In genomic region chr1:14369526-14370213, GRCh38 we compare ENCODE assay signal across 18 cellular contexts.
"Had no signal": no experiment of that assay in that cellular context is flagged by ENCODE, and none has a peak within 500 bp of the region (broad histone marks: within the 10 kb centered on the region; RNA-seq: fewer than 3 reads in every experiment).

No MANE protein-coding gene starts in this region.

- ATAC-seq: activated CD8-positive, alpha-beta T cell treated with anti-CD3 and anti-CD28 coated beads for 36 hours; activated T-cell treated with anti-CD3 and anti-CD28 coated beads, Interleukin-2, amount 50 U/mL, for 4 hours; lower lobe of right lung; stimulated activated naive CD8-positive, alpha-beta T cell treated with anti-CD3 and anti-CD28 coated beads, Interleukin-15, Interleukin-2, amounts not matched to agents 100 U/mL and 50 U/mL, for 24 hours; T-helper 17 cell had no signal

- H3K4me3 ChIP-seq: colonic mucosa, esophagus muscularis mucosa, lower lobe of right lung had no signal

- H3K4me3 Mint-ChIP-seq: activated CD8-positive, alpha-beta T cell treated with anti-CD3 and anti-CD28 coated beads for 36 hours; activated naive CD4-positive, alpha-beta T cell treated with anti-CD3 and anti-CD28 coated beads, Interleukin-2, amount 50 U/mL, for 24 hours; activated T-cell treated with anti-CD3 and anti-CD28 coated beads, Interleukin-2, amount 50 U/mL, for 4 hours; immature natural killer cell; mesothelial cell of epicardium; T-helper 17 cell had no signal

- H3K9me3 Mint-ChIP-seq: activated CD8-positive, alpha-beta T cell treated with anti-CD3 and anti-CD28 coated beads for 36 hours; activated naive CD4-positive, alpha-beta T cell treated with anti-CD3 and anti-CD28 coated beads, Interleukin-2, amount 50 U/mL, for 24 hours; activated T-cell treated with anti-CD3 and anti-CD28 coated beads, Interleukin-2, amount 50 U/mL, for 4 hours; mesothelial cell of epicardium had no signal

- H3K9ac ChIP-seq: parathyroid adenoma had no signal

- H3K27ac ChIP-seq: colonic mucosa, esophagus muscularis mucosa, lower lobe of right lung, neutrophil, parathyroid adenoma, WERI-Rb-1 had no signal

- H3K36me3 Mint-ChIP-seq: activated naive CD4-positive, alpha-beta T cell treated with anti-CD3 and anti-CD28 coated beads, Interleukin-2, amount 50 U/mL, for 24 hours; immature natural killer cell; mesothelial cell of epicardium had no signal

- H3K9me3 ChIP-seq: colonic mucosa, esophagus muscularis mucosa, lower lobe of right lung, neutrophil had no signal

- H3K27me3 ChIP-seq: colonic mucosa had no signal

- H3K4me1 Mint-ChIP-seq: activated naive CD4-positive, alpha-beta T cell treated with anti-CD3 and anti-CD28 coated beads, Interleukin-2, amount 50 U/mL, for 24 hours; immature natural killer cell; T-helper 17 cell had no signal

- H3K4me1 ChIP-seq: colonic mucosa, parathyroid adenoma had no signal

- H3K36me3 ChIP-seq: colonic mucosa, esophagus muscularis mucosa, lower lobe of right lung, neutrophil, WERI-Rb-1 had no signal

- H3K27ac Mint-ChIP-seq: activated CD8-positive, alpha-beta T cell treated with anti-CD3 and anti-CD28 coated beads for 36 hours; activated naive CD4-positive, alpha-beta T cell treated with anti-CD3 and anti-CD28 coated beads, Interleukin-2, amount 50 U/mL, for 24 hours; immature natural killer cell; mesothelial cell of epicardium; T-helper 17 cell had no signal

- H3K79me2 ChIP-seq: parathyroid adenoma had no signal

- H2AFZ ChIP-seq: parathyroid adenoma had no signal

- DNase-seq: activated CD4-positive, alpha-beta T cell treated with anti-CD3 and anti-CD28 coated beads for 4 hours; activated CD8-positive, alpha-beta T cell treated with anti-CD3 and anti-CD28 coated beads for 36 hours; activated effector memory CD4-positive, alpha-beta T cell treated with Interleukin-2 at 50 U/mL for 16 hours; activated T-cell treated with anti-CD3 and anti-CD28 coated beads, Interleukin-2, amount 50 U/mL, for 4 hours; central memory CD4-positive, alpha-beta T cell; colonic mucosa; immature natural killer cell; lower lobe of right lung; stimulated activated CD4-positive, alpha-beta T cell treated with anti-CD3 and anti-CD28 coated beads, Interleukin-4, amount 100 ng/mL, for 1 hour; stimulated activated naive CD8-positive, alpha-beta T cell treated with anti-CD3 and anti-CD28 coated beads, Interleukin-15, Interleukin-2, amounts not matched to agents 100 U/mL and 50 U/mL, for 24 hours; T-helper 17 cell; trophoblast cell; WERI-Rb-1 had no signal
